24 cellular contexts compared by ENCODE assay signal in genomic region chr1:222786107-222786506, GRCh38. TPM values are rescaled to one million over a fixed set of nuclear protein-coding genes. Genes with fewer than 3 reads are reported as not detected.
DNase-seq lines count a peak whose midpoint lies in the region; ATAC-seq and TF ChIP-seq lines count a peak whose summit lies in the region.
"Had no signal": no experiment of that assay in that cellular context is flagged by ENCODE, and none has a peak within 500 bp of the region (broad histone marks: within the 10 kb centered on the region; RNA-seq: fewer than 3 reads in every experiment).

No MANE protein-coding gene starts in this region.

- 33 to 57% methylated on average over 1 of the region's 1 CpG for WGBS in thyroid gland, 2 donors
- WGBS in heart right ventricle, 2 donors: 36 to 63% methylated on average over 1 of the region's 1 CpG

- ATAC-seq in foreskin keratinocyte (peak; percentile 35), heart right ventricle (no peak)
- ATAC-seq: activated CD8-positive, alpha-beta memory T cell treated with anti-CD3 and anti-CD28 coated beads, Interleukin-2, amount 10 ng/mL, durations not matched to agents 7 days and 5 days; CD8-positive, alpha-beta T cell; GM12878; stimulated activated memory B cell treated with anti-CD40 and anti-IgM and Interleukin-4, amounts not matched to agents 10 μg/mL and 1 μg/mL and 100 μg/mL, for 72 hours had no signal

- H3K4me3 ChIP-seq in thyroid gland (replicated peaks in 1 of 3) (no peak overlapping the region), heart right ventricle (no peak overlapping the region)
- H3K4me3 ChIP-seq: coronary artery, GM12878, left ventricle myocardium inferior had no signal

- TF ChIP-seq POLR2A in thyroid gland (IDR thresholded peaks at IDR 0.05): no peak

- H3K27me3 ChIP-seq in foreskin keratinocyte (peaks cover 31% of the 10 kb centered on the region), thyroid gland (no peaks in the 10 kb centered on the region), heart right ventricle (peaks cover 0 to 7% (median 0%) of the 10 kb centered on the region in 7 donors)

- DNase-seq in NCI-H226 (peak; percentile 6), astrocyte of the hippocampus (ENCODE audit: low read depth, low spot score) (peak; percentile 11), foreskin keratinocyte (peak; percentile 20 to 49), thyroid gland (peak; percentile 26 to 36), HCEC 1CT (no peak), RKO (ENCODE audit: low spot score) (no peak), heart right ventricle (no peak)
- DNase-seq: activated CD4-positive, alpha-beta T cell treated with anti-CD3 and anti-CD28 coated beads, Interleukin-2, amount 10 ng/mL, durations not matched to agents 7 days and 5 days; activated CD8-positive, alpha-beta memory T cell treated with anti-CD3 and anti-CD28 coated beads, Interleukin-2, amount 10 ng/mL, durations not matched to agents 7 days and 5 days; CD8-positive, alpha-beta T cell; DMS53; H9; left ventricle myocardium inferior; NCI-H146; NCI-H526 treated with DMSO at 0.1 percent for 48 hours; SIG-M5; stimulated activated CD4-positive, alpha-beta T cell treated with anti-CD3 and anti-CD28 coated beads, Interleukin-2, amount 100 ng/mL, for 24 hours had no signal

- H3K9me3 ChIP-seq in thyroid gland: no peaks in the 10 kb centered on the region
- H3K9me3 ChIP-seq in heart right ventricle: peaks cover 0 to 8% (median 0%) of the 10 kb centered on the region in 11 donors
- H3K9me3 ChIP-seq: left ventricle myocardium inferior had no signal

- TF ChIP-seq CTCF in foreskin keratinocyte (conservative IDR thresholded peaks at IDR 0.05) (no peak), thyroid gland (IDR thresholded peaks at IDR 0.05) (no peak), heart right ventricle (IDR thresholded peaks at IDR 0.05) (no peak)

- H3K4me1 ChIP-seq in foreskin keratinocyte: peaks cover 9% of the 10 kb centered on the region
- peaks cover 22 to 24% of the 10 kb centered on the region in 2 donors for H3K4me1 ChIP-seq in thyroid gland
- H3K4me1 ChIP-seq in heart right ventricle: peaks cover 0 to 25% (median 9%) of the 10 kb centered on the region in 9 donors

- H3K27ac ChIP-seq in foreskin keratinocyte (no peak overlapping the region), thyroid gland (peak overlapping the region in 1 of 3 donors; percentile 39), heart right ventricle (no peak overlapping the region)
- H3K27ac ChIP-seq: coronary artery, left ventricle myocardium inferior had no signal

- intact Hi-C loops in thyroid gland (cut with DNase I): no loop called here
- intact Hi-C loops in heart right ventricle (cut with DNase I): no loop called here

- H3K36me3 ChIP-seq in thyroid gland: no peaks in the 10 kb centered on the region
- H3K36me3 ChIP-seq in heart right ventricle: no peaks in the 10 kb centered on the region
- H3K36me3 ChIP-seq: left ventricle myocardium inferior had no signal

RNA-seq across cellular contexts. Expression of gene DISP1, which starts 28.7 kb away (rescaled TPM):
- total RNA-seq in foreskin keratinocyte: 0.74 and 0.99 TPM in 2 replicates
- 0.36 and 0.38 TPM in 2 replicates for polyA plus RNA-seq in foreskin keratinocyte
- total RNA-seq in thyroid gland: 10 to 100 TPM; 11.5 to 21.4 (median 15.9) TPM
- 1 to 10 TPM; 3.3 to 7.5 (median 5.7) TPM for total RNA-seq in heart right ventricle
- polyA plus RNA-seq in heart right ventricle: 1 to 10 TPM; 3.5 to 3.8 TPM

RNA-seq across cellular contexts. Expression of gene FAM177B, which starts 49.1 kb away (rescaled TPM):
- total RNA-seq in foreskin keratinocyte (not detected in 2 replicates), thyroid gland (under 1 TPM in 1 of 4 donors, not detected in 3; 0.33 TPM), heart right ventricle (not detected)
- polyA plus RNA-seq in foreskin keratinocyte (not detected in 2 replicates), heart right ventricle (under 1 TPM in 1 of 2 donors, not detected in 1; 0.06 TPM)
- total RNA-seq: CD8-positive, alpha-beta T cell; GM12878; H9; left ventricle myocardium inferior; progenitor cell of endocrine pancreas; skeletal muscle tissue; T-helper 1 cell treated with Interleukin-12 subunit alpha and Interleukin-12 subunit beta and Interleukin-4 antibody, amounts not matched to agents 30 ng/mL and 1 ng/mL, for 36 hours; temporal lobe had no signal

Comparison
In these comparisons a context has a peak if more than half of its experiments do, and no peak if none do; other contexts are left out.
1. DNase-seq: peak in NCI-H226 (single experiment), astrocyte of the hippocampus (single experiment), foreskin keratinocyte (2 of 2) and thyroid gland (2 of 2); none in HCEC 1CT (single experiment), RKO (single experiment) and heart right ventricle (0 of 2).